ENCODE assay signal across 1 cellular context in the genomic region with DNA sequence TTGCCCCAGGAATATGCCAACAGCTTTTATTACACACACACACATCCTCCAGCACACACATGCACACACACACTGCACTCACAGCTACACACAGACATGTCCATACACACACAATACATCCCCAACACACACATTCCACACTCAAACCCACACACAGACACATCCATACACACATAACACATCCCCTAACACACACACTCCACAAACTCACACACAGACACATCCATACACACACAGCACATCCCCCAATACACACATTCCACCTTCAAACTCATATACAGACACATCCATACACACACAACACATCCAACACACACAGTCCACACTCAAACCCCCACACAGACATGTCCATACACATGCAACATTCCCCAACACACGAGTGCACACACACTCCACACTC.
A peak's percentile ranks its signal among the peaks of the same experiment; 100 is the strongest.
TF ChIP-seq lines count a peak whose summit lies in the region.

No MANE protein-coding gene starts in this region.

TF ChIP-seq in HEK293, 187 proteins besides CTCF, POLR2A, EP300 and RAD21 (continued from another document):
- TF ChIP-seq, protein P1, sequence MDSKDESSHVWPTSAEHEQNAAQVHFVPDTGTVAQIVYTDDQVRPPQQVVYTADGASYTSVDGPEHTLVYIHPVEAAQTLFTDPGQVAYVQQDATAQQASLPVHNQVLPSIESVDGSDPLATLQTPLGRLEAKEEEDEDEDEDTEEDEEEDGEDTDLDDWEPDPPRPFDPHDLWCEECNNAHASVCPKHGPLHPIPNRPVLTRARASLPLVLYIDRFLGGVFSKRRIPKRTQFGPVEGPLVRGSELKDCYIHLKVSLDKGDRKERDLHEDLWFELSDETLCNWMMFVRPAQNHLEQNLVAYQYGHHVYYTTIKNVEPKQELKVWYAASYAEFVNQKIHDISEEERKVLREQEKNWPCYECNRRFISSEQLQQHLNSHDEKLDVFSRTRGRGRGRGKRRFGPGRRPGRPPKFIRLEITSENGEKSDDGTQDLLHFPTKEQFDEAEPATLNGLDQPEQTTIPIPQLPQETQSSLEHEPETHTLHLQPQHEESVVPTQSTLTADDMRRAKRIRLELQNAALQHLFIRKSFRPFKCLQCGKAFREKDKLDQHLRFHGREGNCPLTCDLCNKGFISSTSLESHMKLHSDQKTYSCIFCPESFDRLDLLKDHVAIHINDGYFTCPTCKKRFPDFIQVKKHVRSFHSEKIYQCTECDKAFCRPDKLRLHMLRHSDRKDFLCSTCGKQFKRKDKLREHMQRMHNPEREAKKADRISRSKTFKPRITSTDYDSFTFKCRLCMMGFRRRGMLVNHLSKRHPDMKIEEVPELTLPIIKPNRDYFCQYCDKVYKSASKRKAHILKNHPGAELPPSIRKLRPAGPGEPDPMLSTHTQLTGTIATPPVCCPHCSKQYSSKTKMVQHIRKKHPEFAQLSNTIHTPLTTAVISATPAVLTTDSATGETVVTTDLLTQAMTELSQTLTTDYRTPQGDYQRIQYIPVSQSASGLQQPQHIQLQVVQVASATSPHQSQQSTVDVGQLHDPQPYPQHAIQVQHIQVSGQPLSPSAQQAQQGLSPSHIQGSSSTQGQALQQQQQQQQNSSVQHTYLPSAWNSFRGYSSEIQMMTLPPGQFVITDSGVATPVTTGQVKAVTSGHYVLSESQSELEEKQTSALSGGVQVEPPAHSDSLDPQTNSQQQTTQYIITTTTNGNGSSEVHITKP (tag by site-specific recombination; IDR thresholded peaks at IDR 0.05): no peak
- 0 out of 2 replicates have a peak, but pooled peaks have one; percentile 60 for TF ChIP-seq ZNF311 (tag by site-specific recombination; IDR thresholded peaks at IDR 0.05; ENCODE audit: borderline replicate concordance)
- TF ChIP-seq, protein P2, sequence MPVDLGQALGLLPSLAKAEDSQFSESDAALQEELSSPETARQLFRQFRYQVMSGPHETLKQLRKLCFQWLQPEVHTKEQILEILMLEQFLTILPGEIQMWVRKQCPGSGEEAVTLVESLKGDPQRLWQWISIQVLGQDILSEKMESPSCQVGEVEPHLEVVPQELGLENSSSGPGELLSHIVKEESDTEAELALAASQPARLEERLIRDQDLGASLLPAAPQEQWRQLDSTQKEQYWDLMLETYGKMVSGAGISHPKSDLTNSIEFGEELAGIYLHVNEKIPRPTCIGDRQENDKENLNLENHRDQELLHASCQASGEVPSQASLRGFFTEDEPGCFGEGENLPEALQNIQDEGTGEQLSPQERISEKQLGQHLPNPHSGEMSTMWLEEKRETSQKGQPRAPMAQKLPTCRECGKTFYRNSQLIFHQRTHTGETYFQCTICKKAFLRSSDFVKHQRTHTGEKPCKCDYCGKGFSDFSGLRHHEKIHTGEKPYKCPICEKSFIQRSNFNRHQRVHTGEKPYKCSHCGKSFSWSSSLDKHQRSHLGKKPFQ (tag by site-specific recombination; IDR thresholded peaks at IDR 0.05): peak; percentile 39; the same call in 1 of the 2 replicates
- TF ChIP-seq FEZF1 (tag by site-specific recombination; IDR thresholded peaks at IDR 0.05): no peak
- TF ChIP-seq, protein P3, sequence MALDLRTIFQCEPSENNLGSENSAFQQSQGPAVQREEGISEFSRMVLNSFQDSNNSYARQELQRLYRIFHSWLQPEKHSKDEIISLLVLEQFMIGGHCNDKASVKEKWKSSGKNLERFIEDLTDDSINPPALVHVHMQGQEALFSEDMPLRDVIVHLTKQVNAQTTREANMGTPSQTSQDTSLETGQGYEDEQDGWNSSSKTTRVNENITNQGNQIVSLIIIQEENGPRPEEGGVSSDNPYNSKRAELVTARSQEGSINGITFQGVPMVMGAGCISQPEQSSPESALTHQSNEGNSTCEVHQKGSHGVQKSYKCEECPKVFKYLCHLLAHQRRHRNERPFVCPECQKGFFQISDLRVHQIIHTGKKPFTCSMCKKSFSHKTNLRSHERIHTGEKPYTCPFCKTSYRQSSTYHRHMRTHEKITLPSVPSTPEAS (tag by site-specific recombination; IDR thresholded peaks at IDR 0.05): peak; percentile 90
- TF ChIP-seq, protein P4, sequence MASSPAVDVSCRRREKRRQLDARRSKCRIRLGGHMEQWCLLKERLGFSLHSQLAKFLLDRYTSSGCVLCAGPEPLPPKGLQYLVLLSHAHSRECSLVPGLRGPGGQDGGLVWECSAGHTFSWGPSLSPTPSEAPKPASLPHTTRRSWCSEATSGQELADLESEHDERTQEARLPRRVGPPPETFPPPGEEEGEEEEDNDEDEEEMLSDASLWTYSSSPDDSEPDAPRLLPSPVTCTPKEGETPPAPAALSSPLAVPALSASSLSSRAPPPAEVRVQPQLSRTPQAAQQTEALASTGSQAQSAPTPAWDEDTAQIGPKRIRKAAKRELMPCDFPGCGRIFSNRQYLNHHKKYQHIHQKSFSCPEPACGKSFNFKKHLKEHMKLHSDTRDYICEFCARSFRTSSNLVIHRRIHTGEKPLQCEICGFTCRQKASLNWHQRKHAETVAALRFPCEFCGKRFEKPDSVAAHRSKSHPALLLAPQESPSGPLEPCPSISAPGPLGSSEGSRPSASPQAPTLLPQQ (tag by site-specific recombination; IDR thresholded peaks at IDR 0.05): no peak
- TF ChIP-seq GLIS1 (tag by site-specific recombination; IDR thresholded peaks at IDR 0.05): no peak
- TF ChIP-seq ZNF600 (tag by site-specific recombination; IDR thresholded peaks at IDR 0.05): peak; percentile 92
- 0 out of 2 replicates have a peak, but pooled peaks have one; percentile 54 for TF ChIP-seq ZNF266 (tag by site-specific recombination; IDR thresholded peaks at IDR 0.05; ENCODE audit: low read depth)
